32 cellular contexts compared by ENCODE assay signal in genomic region chr1:107807405-107807804, GRCh38.
"Had no signal": no experiment of that assay in that cellular context is flagged by ENCODE, and none has a peak within 500 bp of the region (broad histone marks: within the 10 kb centered on the region; RNA-seq: fewer than 3 reads in every experiment).

No MANE protein-coding gene starts in this region.

- H3K4me3 ChIP-seq: adrenal gland, body of pancreas, colonic mucosa, gastrocnemius medialis, pancreas, prostate gland, skin epidermis, stomach, tibial artery, upper lobe of right lung had no signal

- H3K27ac Mint-ChIP-seq: activated CD8-positive, alpha-beta memory T cell treated with anti-CD3 and anti-CD28 coated beads, Interleukin-2, amount 10 ng/mL, durations not matched to agents 7 days and 5 days; activated CD8-positive, alpha-beta T cell treated with anti-CD3 and anti-CD28 coated beads, Interleukin-2, amount 10 ng/mL, durations not matched to agents 7 days and 5 days; activated naive CD4-positive, alpha-beta T cell treated with anti-CD3 and anti-CD28 coated beads, Interleukin-2, amount 50 U/mL, for 72 hours; effector memory CD8-positive, alpha-beta T cell; stimulated activated effector memory CD8-positive, alpha-beta T cell treated with anti-CD3 and anti-CD28 coated beads, Interleukin-12 subunit alpha, Interleukin-12 subunit beta, amount 100 ng/mL, for 72 hours; T-helper 17 cell; WTC11 had no signal

- H3K9me3 ChIP-seq: adrenal gland, body of pancreas, colonic mucosa, gastrocnemius medialis, pancreas, prostate gland, stomach, tibial artery, upper lobe of right lung had no signal

- H3K36me3 Mint-ChIP-seq: activated naive CD4-positive, alpha-beta T cell treated with anti-CD3 and anti-CD28 coated beads, Interleukin-2, amount 50 U/mL, for 72 hours; stimulated activated effector memory CD8-positive, alpha-beta T cell treated with anti-CD3 and anti-CD28 coated beads, Interleukin-12 subunit alpha, Interleukin-12 subunit beta, amount 100 ng/mL, for 72 hours; WTC11 had no signal

- H3K9me3 Mint-ChIP-seq: effector memory CD8-positive, alpha-beta T cell; neural crest cell; stimulated activated effector memory CD8-positive, alpha-beta T cell treated with anti-CD3 and anti-CD28 coated beads, Interleukin-12 subunit alpha, Interleukin-12 subunit beta, amount 100 ng/mL, for 72 hours; WTC11 had no signal

- DNase-seq: activated CD4-positive, alpha-beta T cell treated with anti-CD3 and anti-CD28 coated beads, Interleukin-2, amount 50 U/mL, for 1 hour; activated CD8-positive, alpha-beta memory T cell treated with anti-CD3 and anti-CD28 coated beads, Interleukin-2, amount 10 ng/mL, durations not matched to agents 7 days and 5 days; activated CD8-positive, alpha-beta T cell treated with anti-CD3 and anti-CD28 coated beads, Interleukin-2, amount 10 ng/mL, durations not matched to agents 7 days and 5 days; activated naive CD4-positive, alpha-beta T cell; activated T-cell treated with anti-CD3 and anti-CD28 coated beads, Interleukin-2, amount 50 U/mL, for 48 hours; adrenal gland; aorta; body of pancreas; colonic mucosa; effector memory CD8-positive, alpha-beta T cell; erythroblast; gastrocnemius medialis; glutamatergic neuron; islet precursor cell; left cardiac atrium; left ventricle myocardium superior; nucleus accumbens; pancreas; retina; stimulated activated CD4-positive, alpha-beta T cell treated with anti-CD3 and anti-CD28 coated beads, Interleukin-12 subunit alpha, Interleukin-12 subunit beta, amount 100 ng/mL, for 4 hours; stimulated activated CD4-positive, alpha-beta T cell treated with anti-CD3 and anti-CD28 coated beads, Interleukin-4, amount 100 ng/mL, for 24 hours; stomach; T-helper 17 cell; tibial artery; upper lobe of right lung had no signal

- H3K27ac ChIP-seq: adrenal gland, body of pancreas, colonic mucosa, gastrocnemius medialis, pancreas, prostate gland, skin epidermis, stomach, tibial artery, upper lobe of right lung had no signal

- H3K27me3 ChIP-seq: adrenal gland, body of pancreas, colonic mucosa, gastrocnemius medialis, pancreas, stomach, tibial artery, upper lobe of right lung had no signal

- H3K4me1 ChIP-seq: adrenal gland, body of pancreas, colonic mucosa, gastrocnemius medialis, pancreas, prostate gland, stomach, tibial artery, upper lobe of right lung had no signal

- H3K27me3 Mint-ChIP-seq: effector memory CD8-positive, alpha-beta T cell had no signal

- H3K36me3 ChIP-seq: adrenal gland, colonic mucosa, gastrocnemius medialis, pancreas, prostate gland, stomach, tibial artery, upper lobe of right lung had no signal

- ATAC-seq: activated CD8-positive, alpha-beta memory T cell treated with anti-CD3 and anti-CD28 coated beads, Interleukin-2, amount 10 ng/mL, durations not matched to agents 7 days and 5 days; activated CD8-positive, alpha-beta T cell treated with anti-CD3 and anti-CD28 coated beads, Interleukin-2, amount 10 ng/mL, durations not matched to agents 7 days and 5 days; body of pancreas; effector memory CD8-positive, alpha-beta T cell; gastrocnemius medialis; left cardiac atrium; left ventricle myocardium superior; pancreas; sciatic nerve; stimulated activated effector memory CD8-positive, alpha-beta T cell treated with anti-CD3 and anti-CD28 coated beads, Interleukin-12 subunit alpha, Interleukin-12 subunit beta, amount 100 ng/mL, for 72 hours; T-helper 17 cell; upper lobe of right lung; WTC11 had no signal

- H3K4me3 Mint-ChIP-seq: activated CD8-positive, alpha-beta memory T cell treated with anti-CD3 and anti-CD28 coated beads, Interleukin-2, amount 10 ng/mL, durations not matched to agents 7 days and 5 days; activated CD8-positive, alpha-beta T cell treated with anti-CD3 and anti-CD28 coated beads, Interleukin-2, amount 10 ng/mL, durations not matched to agents 7 days and 5 days; effector memory CD8-positive, alpha-beta T cell; neural crest cell; stimulated activated effector memory CD8-positive, alpha-beta T cell treated with anti-CD3 and anti-CD28 coated beads, Interleukin-12 subunit alpha, Interleukin-12 subunit beta, amount 100 ng/mL, for 72 hours; T-helper 17 cell; WTC11 had no signal
